8 cellular contexts compared by ENCODE assay signal in the genomic region with DNA sequence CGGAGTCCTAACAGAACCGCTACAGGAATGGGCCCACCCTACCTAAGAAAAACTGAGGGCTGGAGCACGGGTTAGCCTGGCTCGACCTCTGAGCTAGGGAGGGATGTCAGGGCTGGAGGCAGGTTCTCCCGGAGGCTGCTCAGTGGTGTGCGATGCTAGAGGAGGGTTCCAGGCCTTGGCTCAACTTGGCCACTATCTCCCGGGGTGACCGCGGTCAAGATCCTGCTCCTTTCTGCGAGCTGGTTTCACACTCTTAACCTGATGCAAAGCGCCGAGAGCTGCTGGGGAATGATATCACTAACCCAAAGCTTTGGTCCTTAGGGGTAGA. TPM values are rescaled to one million over a fixed set of nuclear protein-coding genes. Genes with fewer than 3 reads are reported as not detected.
DNase-seq lines count a peak whose midpoint lies in the region; ATAC-seq, FAIRE-seq and TF ChIP-seq lines count a peak whose summit lies in the region.

No MANE protein-coding gene starts in this region.

- no peak overlapping the region for H2AFZ ChIP-seq in HepG2 (ENCODE audit: low read length)

- peak; percentile 5 for ATAC-seq in HG03108 (IDR thresholded peaks at IDR 0.05; ENCODE audit: unreplicated experiment)
- peak; percentile 66 for ATAC-seq in HepG2

- no peak for TF ChIP-seq CTCF in GM12864 (IDR thresholded peaks at IDR 0.05; ENCODE audit: low read depth, low read length, missing control alignments)
- TF ChIP-seq CTCF in astrocyte of the spinal cord (IDR thresholded peaks at IDR 0.05; ENCODE audit: low read depth, low read length): no peak
- TF ChIP-seq CTCF in HepG2 (CRISPR knock-in tag; IDR thresholded peaks at IDR 0.05): no peak
- no peak for TF ChIP-seq CTCF in tibial nerve (IDR thresholded peaks at IDR 0.05)

- H3K79me2 ChIP-seq in HepG2 (ENCODE audit: insufficient read depth, low read length): peaks cover 8% of the 10 kb centered on the region

- no peak for TF ChIP-seq RAD21 in HepG2 (CRISPR knock-in tag; IDR thresholded peaks at IDR 0.05)

- peak overlapping the region; percentile 89 for H3K4me2 ChIP-seq in HepG2 (ENCODE audit: low read depth, low read length)

- no peaks in the 10 kb centered on the region for H3K9me3 ChIP-seq in HepG2 (ENCODE audit: low read length)
- no peaks in the 10 kb centered on the region for H3K9me3 ChIP-seq in tibial nerve

- BruUV-seq in HepG2 (replicated peaks; lab: Mats Ljungman, UMichigan): TSS peak; percentile 85

- DNase-seq in GM12864 (ENCODE audit: low read depth) (no peak), astrocyte of the spinal cord (ENCODE audit: low read depth, low spot score) (no peak), HepG2 (ENCODE audit: low spot score) (no peak), tibial nerve (ENCODE audit: low spot score in 2 of 2) (no peak), NCI-H226 (no peak), RCC 7860 (ENCODE audit: low spot score) (no peak), NCI-H2029 (lab: John Stamatoyannopoulos, UW) (no peak)

- no peak for TF ChIP-seq EP300 in HepG2 (IDR thresholded peaks at IDR 0.05; ENCODE audit: low read depth in 2 of 2, low read length in 2 of 2)
- no peak for TF ChIP-seq EP300 in HepG2 (CRISPR knock-in tag; IDR thresholded peaks at IDR 0.05; ENCODE audit: borderline replicate concordance)
- TF ChIP-seq EP300 in tibial nerve (IDR thresholded peaks at IDR 0.05): no peak

- peak overlapping the region; percentile 62 for H3K27ac ChIP-seq in HepG2 (ENCODE audit: extremely low read length, insufficient read depth, low read length)
- H3K27ac ChIP-seq in tibial nerve: peak overlapping the region; percentile 94 to 99 (median 98)

- in situ Hi-C loops in astrocyte of the spinal cord (cut with HindIII; ENCODE audit: low sequenced_read_pairs): no loop called here
- in situ Hi-C loops in HepG2 (cut with HindIII; ENCODE audit: extremely low pct_ligation_motif_present, low pct_unique_long_range_greater_than_20kb): no loop called here

- H4K20me1 ChIP-seq in HepG2 (ENCODE audit: insufficient read depth, low read length): no peaks in the 10 kb centered on the region

- peak overlapping the region; percentile 87 for H3K9ac ChIP-seq in HepG2 (ENCODE audit: insufficient read depth, low read depth, low read length)

- POLR2A ChIA-PET in HepG2 (lab: Yijun Ruan, JAX): interaction anchor here (0.5 to 2.0 kb wide), 21 partner anchors 8 to 1813 kb away, joined by 3 to 44 read pairs (median 5); a partner anchor contains a TSS

- WGBS in HepG2 (ENCODE audit: low lambda C conversion rate): 0% methylated on average over 2 of the region's 12 CpGs
- 0 to 1% methylated on average over 12 of the region's 12 CpGs for WGBS in tibial nerve, 2 donors

- H3K27me3 ChIP-seq in HepG2 (ENCODE audit: control insufficient read depth in 1 of 2, insufficient read depth in 2 of 2, low read length in 2 of 2): no peaks in the 10 kb centered on the region; a peak in 1 of 5 replicates
- H3K27me3 ChIP-seq in tibial nerve: no peaks in the 10 kb centered on the region

- intact Hi-C loops in HepG2 (cut with micrococcal nuclease; ENCODE audit: unreplicated experiment): loop anchor here (5.0 kb wide), 1 partner anchor 101 kb away; no protein-coding TSS in a partner anchor

- peaks cover 1 to 11% of the 10 kb centered on the region in 2 experiments; a peak in 3 of 5 replicates for H3K36me3 ChIP-seq in HepG2 (replicated peaks in 1 of 2; ENCODE audit: control insufficient read depth in 1 of 2, insufficient read depth in 2 of 2, low read length in 2 of 2)
- peaks cover 0 to 29% (median under 1%) of the 10 kb centered on the region in 3 donors for H3K36me3 ChIP-seq in tibial nerve

- FAIRE-seq in HepG2 (lab: Jason Lieb, UNC) (no peak), RCC 7860 (lab: Jason Lieb, UNC) (no peak)

- H3K4me3 ChIP-seq in GM12864 (ENCODE audit: low read depth, low read length): peak overlapping the region; percentile 84
- H3K4me3 ChIP-seq in astrocyte of the spinal cord (ENCODE audit: low read depth, low read length): peak overlapping the region; percentile 84
- peak overlapping the region; percentile 79 to 93 (median 92) for H3K4me3 ChIP-seq in HepG2 (replicated peaks in 1 of 3; ENCODE audit: insufficient read depth in 1 of 3, low read depth in 2 of 3, low read length in 3 of 3)
- H3K4me3 ChIP-seq in tibial nerve: peak overlapping the region; percentile 84 to 96 (median 94)

- H3K4me1 ChIP-seq in HepG2 (ENCODE audit: insufficient read depth, low read length): peaks cover 8% of the 10 kb centered on the region
- peaks cover 4 to 33% (median 20%) of the 10 kb centered on the region in 4 donors for H3K4me1 ChIP-seq in tibial nerve

- CTCF ChIA-PET in HepG2 (lab: Yijun Ruan, JAX; ENCODE audit: low intra/inter-chr PET ratio, low total read pairs): no interaction called here

- TF ChIP-seq POLR2A in HepG2 (IDR thresholded peaks at IDR 0.05; ENCODE audit: insufficient read depth in 1 of 2, low read depth in 2 of 2, low read length in 2 of 2): no peak
- TF ChIP-seq POLR2A in tibial nerve (IDR thresholded peaks at IDR 0.05): no peak

TF ChIP-seq in HepG2, 621 proteins besides CTCF, POLR2A, EP300 and RAD21 (continues in another document):
- TF ChIP-seq ZBTB1 (CRISPR knock-in tag; IDR thresholded peaks at IDR 0.05; ENCODE audit: borderline replicate concordance): no peak
- peak; percentile 8; the same call in 1 of the 2 replicates for TF ChIP-seq REL (CRISPR knock-in tag; conservative IDR thresholded peaks at IDR 0.05)
- TF ChIP-seq CREM (IDR thresholded peaks at IDR 0.05): peak; percentile 91
- TF ChIP-seq CREM (CRISPR knock-in tag; IDR thresholded peaks at IDR 0.05): no peak
- TF ChIP-seq ZNF605 (CRISPR knock-in tag; IDR thresholded peaks at IDR 0.05): 0 out of 2 replicates have a peak, but pooled peaks have one; percentile 2
- TF ChIP-seq KDM5A (IDR thresholded peaks at IDR 0.05; ENCODE audit: borderline replicate concordance, low read length): peak; percentile 95
- TF ChIP-seq ATF1 (CRISPR knock-in tag; IDR thresholded peaks at IDR 0.05): peak; percentile 86
- TF ChIP-seq, protein P1, sequence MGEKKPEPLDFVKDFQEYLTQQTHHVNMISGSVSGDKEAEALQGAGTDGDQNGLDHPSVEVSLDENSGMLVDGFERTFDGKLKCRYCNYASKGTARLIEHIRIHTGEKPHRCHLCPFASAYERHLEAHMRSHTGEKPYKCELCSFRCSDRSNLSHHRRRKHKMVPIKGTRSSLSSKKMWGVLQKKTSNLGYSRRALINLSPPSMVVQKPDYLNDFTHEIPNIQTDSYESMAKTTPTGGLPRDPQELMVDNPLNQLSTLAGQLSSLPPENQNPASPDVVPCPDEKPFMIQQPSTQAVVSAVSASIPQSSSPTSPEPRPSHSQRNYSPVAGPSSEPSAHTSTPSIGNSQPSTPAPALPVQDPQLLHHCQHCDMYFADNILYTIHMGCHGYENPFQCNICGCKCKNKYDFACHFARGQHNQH (CRISPR knock-in tag; IDR thresholded peaks at IDR 0.05): no peak

RNA-seq across cellular contexts. Expression of a gene that starts 0.3 kb away (rescaled TPM):
- total RNA-seq in HepG2 (2016; rRNA removed; fragmentation: Illumina TruSeq; extraction: Trizol) (84.0 and 120 TPM in 2 replicates), tibial nerve (10 to 100 TPM; 43.7 to 57.2 (median 51.2) TPM)
- 26.0 and 27.8 TPM in 2 replicates for total RNA-seq in HepG2 (2016; cell fraction: cytosol; rRNA removed; fragmentation: Illumina TruSeq; extraction: Trizol; ENCODE audit: low read depth)
- 84.6 and 128 TPM in 2 replicates for total RNA-seq in HepG2 (2016; cell fraction: insoluble cytoplasmic fraction; rRNA removed; fragmentation: Illumina TruSeq; extraction: Trizol)
- total RNA-seq in HepG2 (2016; cell fraction: membrane; rRNA removed; fragmentation: Illumina TruSeq; extraction: Trizol): 37.0 and 39.3 TPM in 2 replicates
- total RNA-seq in HepG2 (2016; cell fraction: nucleus; rRNA removed; fragmentation: Illumina TruSeq; extraction: Trizol): 39.0 and 42.5 TPM in 2 replicates
- 29.4 and 32.2 TPM in 2 replicates for polyA plus RNA-seq in HepG2 (2011; rRNA removed)
- polyA plus RNA-seq in HepG2 (2011; cell fraction: cytosol; rRNA removed): 22.5 and 24.9 TPM in 2 replicates
- polyA plus RNA-seq in HepG2 (2011; cell fraction: nucleus; rRNA removed): 46.3 and 51.2 TPM in 2 replicates
- 24.1 and 24.4 TPM in 2 replicates for polyA plus RNA-seq in HepG2 (2012)
- 25.5 and 26.4 TPM in 2 replicates for polyA plus RNA-seq in HepG2 (2016; cell fraction: cytosol; fragmentation: Illumina TruSeq; extraction: Trizol; ENCODE audit: low read depth)
- 117 and 122 TPM in 2 replicates for polyA plus RNA-seq in HepG2 (2016; cell fraction: insoluble cytoplasmic fraction; fragmentation: Illumina TruSeq; extraction: Trizol; ENCODE audit: low read depth)
- 29.0 and 32.5 TPM in 2 replicates for polyA plus RNA-seq in HepG2 (2016; cell fraction: membrane; fragmentation: Illumina TruSeq; extraction: Trizol; ENCODE audit: low read depth)
- 58.8 and 67.0 TPM in 2 replicates for polyA plus RNA-seq in HepG2 (2016; cell fraction: nucleus; fragmentation: Illumina TruSeq; extraction: Trizol; ENCODE audit: insufficient read depth, low read depth)
- 23.6 and 67.1 TPM in 2 replicates for polyA minus RNA-seq in HepG2 (2011; rRNA and poly(A)+ RNA removed; ENCODE audit: low replicate concordance)
- 16.8 and 23.0 TPM in 2 replicates for polyA minus RNA-seq in HepG2 (2011; cell fraction: cytosol; rRNA and poly(A)+ RNA removed)
- polyA minus RNA-seq in HepG2 (2011; cell fraction: nucleus; rRNA and poly(A)+ RNA removed): 45.1 and 53.7 TPM in 2 replicates

RNA-seq across cellular contexts. Expression of a gene that starts 58.9 kb away (rescaled TPM):
- 3.2 and 3.8 TPM in 2 replicates for total RNA-seq in HepG2 (2016; rRNA removed; fragmentation: Illumina TruSeq; extraction: Trizol)
- 1.5 TPM in 2 replicates for total RNA-seq in HepG2 (2016; cell fraction: cytosol; rRNA removed; fragmentation: Illumina TruSeq; extraction: Trizol; ENCODE audit: low read depth)
- total RNA-seq in HepG2 (2016; cell fraction: insoluble cytoplasmic fraction; rRNA removed; fragmentation: Illumina TruSeq; extraction: Trizol): 3.0 and 4.1 TPM in 2 replicates
- total RNA-seq in HepG2 (2016; cell fraction: membrane; rRNA removed; fragmentation: Illumina TruSeq; extraction: Trizol): 2.6 and 2.8 TPM in 2 replicates
- 1.9 and 2.3 TPM in 2 replicates for total RNA-seq in HepG2 (2016; cell fraction: nucleus; rRNA removed; fragmentation: Illumina TruSeq; extraction: Trizol)
- 2.9 TPM in 2 replicates for polyA plus RNA-seq in HepG2 (2011; rRNA removed)
- 1.7 and 4.1 TPM in 2 replicates for polyA plus RNA-seq in HepG2 (2011; cell fraction: cytosol; rRNA removed)
- polyA plus RNA-seq in HepG2 (2011; cell fraction: nucleus; rRNA removed): 3.9 and 4.0 TPM in 2 replicates
- 0.71 and 1.4 TPM in 2 replicates for polyA plus RNA-seq in HepG2 (2012)
- polyA plus RNA-seq in HepG2 (2016; cell fraction: cytosol; fragmentation: Illumina TruSeq; extraction: Trizol; ENCODE audit: low read depth): 0.36 and 0.54 TPM in 2 replicates
- polyA plus RNA-seq in HepG2 (2016; cell fraction: insoluble cytoplasmic fraction; fragmentation: Illumina TruSeq; extraction: Trizol; ENCODE audit: low read depth): 2.4 and 2.7 TPM in 2 replicates
- 1.1 and 1.4 TPM in 2 replicates for polyA plus RNA-seq in HepG2 (2016; cell fraction: membrane; fragmentation: Illumina TruSeq; extraction: Trizol; ENCODE audit: low read depth)
- polyA plus RNA-seq in HepG2 (2016; cell fraction: nucleus; fragmentation: Illumina TruSeq; extraction: Trizol; ENCODE audit: insufficient read depth, low read depth): 2.7 TPM in 2 replicates
- polyA minus RNA-seq in HepG2 (2011; rRNA and poly(A)+ RNA removed; ENCODE audit: low replicate concordance): 2.0 and 6.9 TPM in 2 replicates
- 1.5 and 3.6 TPM in 2 replicates for polyA minus RNA-seq in HepG2 (2011; cell fraction: cytosol; rRNA and poly(A)+ RNA removed)
- polyA minus RNA-seq in HepG2 (2011; cell fraction: nucleus; rRNA and poly(A)+ RNA removed): 2.1 and 3.0 TPM in 2 replicates
- 100 to 1,000 TPM in 2 of 4 donors, 10 to 100 TPM in 2; 52.2 to 119 (median 89.0) TPM for total RNA-seq in tibial nerve

Comparison
In these comparisons a context has a peak if more than half of its experiments do, and no peak if none do; other contexts are left out.
1. RNA of a gene that starts 58.9 kb away (total RNA-seq): 52.2 to 119 TPM in tibial nerve; 1.5 to 4.1 TPM in HepG2; every median in the first group is over 10 times any median in the second.
2. Peak in every context shown above with its lines, with median percentiles within 50 percentile points of each other: H3K4me3 ChIP-seq.